In the genomic region with DNA sequence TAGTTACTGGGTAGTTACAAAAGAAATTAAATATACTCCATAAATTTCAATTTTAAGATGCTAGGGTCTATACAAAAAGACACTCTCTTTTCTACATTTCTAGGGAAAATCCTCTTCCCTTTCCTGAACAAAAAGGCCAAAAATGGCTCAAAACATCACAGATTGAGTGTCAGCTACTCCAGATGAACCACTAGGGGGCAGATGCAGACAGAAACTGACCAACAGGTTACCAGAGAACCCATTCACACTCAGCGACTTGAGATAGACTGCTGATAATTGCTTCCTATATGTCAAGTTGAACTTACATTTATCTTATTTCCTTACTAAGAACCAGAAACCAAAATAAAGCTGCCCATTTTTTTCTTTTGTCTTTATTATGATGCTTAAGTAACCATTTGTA, we compare ENCODE assay signal across 8 cellular contexts.
DNase-seq lines count a peak whose midpoint lies in the region; ATAC-seq and TF ChIP-seq lines count a peak whose summit lies in the region.

No MANE protein-coding gene starts in this region.

- no peaks in the 10 kb centered on the region for H3K36me3 ChIP-seq in heart right ventricle
- no peaks in the 10 kb centered on the region for H3K36me3 ChIP-seq in upper lobe of right lung
- no peaks in the 10 kb centered on the region for H3K36me3 ChIP-seq in gastrocnemius medialis

- H3K4me1 Mint-ChIP-seq in activated naive CD4-positive, alpha-beta T cell treated with anti-CD3 and anti-CD28 coated beads, Interleukin-2, amount 10 ng/mL, durations not matched to agents 7 days and 5 days = peaks cover 5% of the 10 kb centered on the region

- CTCF ChIA-PET in activated naive CD4-positive, alpha-beta T cell treated with anti-CD3 and anti-CD28 coated beads, Interleukin-2, amount 10 ng/mL, durations not matched to agents 7 days and 5 days (lab: Charles Lee) = interaction anchor here (0.7 to 1.0 kb wide), 2 partner anchors 11 to 406 kb away, joined by 3 read pairs; no protein-coding TSS in a partner anchor

- H3K9me3 ChIP-seq in heart right ventricle (peaks cover 0 to 5% (median 0%) of the 10 kb centered on the region in 11 donors), right cardiac atrium (ENCODE audit: control insufficient read depth, low read length) (no peaks in the 10 kb centered on the region), upper lobe of right lung (no peaks in the 10 kb centered on the region), gastrocnemius medialis (peaks cover 0 to 4% (median 0%) of the 10 kb centered on the region in 3 donors)

- no peak overlapping the region for H3K4me3 ChIP-seq in heart right ventricle
- no peak overlapping the region for H3K4me3 ChIP-seq in right cardiac atrium (ENCODE audit: low read length)
- H3K4me3 ChIP-seq in epithelial cell of proximal tubule (ENCODE audit: low read depth, low read length) = no peak overlapping the region
- no peak overlapping the region for H3K4me3 ChIP-seq in upper lobe of right lung
- H3K4me3 ChIP-seq in gastrocnemius medialis = no peak overlapping the region

- H3K27ac ChIP-seq in heart right ventricle = no peak overlapping the region
- H3K27ac ChIP-seq in right cardiac atrium (ENCODE audit: low read length) = no peak overlapping the region
- no peak overlapping the region for H3K27ac ChIP-seq in upper lobe of right lung
- H3K27ac ChIP-seq in gastrocnemius medialis = no peak overlapping the region

- 9 to 22% methylated on average over 1 of the region's 1 CpG for WGBS in heart right ventricle, 2 donors
- WGBS in right cardiac atrium = 6% methylated on average over 1 of the region's 1 CpG

- no peak overlapping the region for H3K4me3 Mint-ChIP-seq in activated naive CD4-positive, alpha-beta T cell treated with anti-CD3 and anti-CD28 coated beads, Interleukin-2, amount 10 ng/mL, durations not matched to agents 7 days and 5 days

- H3K27ac Mint-ChIP-seq in activated naive CD4-positive, alpha-beta T cell treated with anti-CD3 and anti-CD28 coated beads, Interleukin-2, amount 10 ng/mL, durations not matched to agents 7 days and 5 days = no peak overlapping the region

- peak in 7 of 9 donors; percentile 37 to 62 (median 48) for TF ChIP-seq CTCF in heart right ventricle (IDR thresholded peaks at IDR 0.05)
- TF ChIP-seq CTCF in epithelial cell of proximal tubule (conservative IDR thresholded peaks at IDR 0.05; ENCODE audit: low read depth, low read length) = peak; percentile 63
- TF ChIP-seq CTCF in upper lobe of right lung (IDR thresholded peaks at IDR 0.05) = peak; percentile 47
- peak in 2 of 5 experiments; percentile 39 to 49 for TF ChIP-seq CTCF in gastrocnemius medialis (IDR thresholded peaks at IDR 0.05 in 4 of 5, conservative IDR thresholded peaks at IDR 0.05 in 1 of 5)

- DNase-seq in heart right ventricle (no peak), right cardiac atrium (no peak), NCI-H748 (lab: John Stamatoyannopoulos, UW; ENCODE audit: unreplicated experiment) (peak; percentile 59), epithelial cell of proximal tubule (ENCODE audit: low read depth) (no peak), upper lobe of right lung (no peak), gastrocnemius medialis (no peak)
- DNase-seq in activated naive CD4-positive, alpha-beta T cell treated with anti-CD3 and anti-CD28 coated beads, Interleukin-2, amount 10 ng/mL, durations not matched to agents 7 days and 5 days = no peak

- intact Hi-C loops in heart right ventricle (cut with DNase I) = no loop called here
- intact Hi-C loops in right cardiac atrium (cut with DNase I) = no loop called here
- intact Hi-C loops in upper lobe of right lung (cut with DNase I) = no loop called here
- intact Hi-C loops in gastrocnemius medialis (cut with DNase I; ENCODE audit: low total_unique reads) = no loop called here

- in situ Hi-C loops in gastrocnemius medialis (cut with MboI; ENCODE audit: low sequenced_read_pairs in 4 of 4) = no loop called here

- no peaks in the 10 kb centered on the region for H3K27me3 Mint-ChIP-seq in activated naive CD4-positive, alpha-beta T cell treated with anti-CD3 and anti-CD28 coated beads, Interleukin-2, amount 10 ng/mL, durations not matched to agents 7 days and 5 days

- H3K36me3 Mint-ChIP-seq in activated naive CD4-positive, alpha-beta T cell treated with anti-CD3 and anti-CD28 coated beads, Interleukin-2, amount 10 ng/mL, durations not matched to agents 7 days and 5 days = no peaks in the 10 kb centered on the region

- ATAC-seq in heart right ventricle (no peak), right cardiac atrium (no peak), upper lobe of right lung (peak; percentile 46), gastrocnemius medialis (no peak), GM19351 (IDR thresholded peaks at IDR 0.05; ENCODE audit: unreplicated experiment) (no peak)

- TF ChIP-seq POLR2A in gastrocnemius medialis (IDR thresholded peaks at IDR 0.05) = no peak

- H3K27me3 ChIP-seq in heart right ventricle (peaks cover 0 to 37% (median 0%) of the 10 kb centered on the region in 7 donors), right cardiac atrium (ENCODE audit: control insufficient read depth, insufficient read depth) (no peaks in the 10 kb centered on the region), upper lobe of right lung (no peaks in the 10 kb centered on the region), gastrocnemius medialis (no peaks in the 10 kb centered on the region)

- H3K9me3 Mint-ChIP-seq in activated naive CD4-positive, alpha-beta T cell treated with anti-CD3 and anti-CD28 coated beads, Interleukin-2, amount 10 ng/mL, durations not matched to agents 7 days and 5 days = no peaks in the 10 kb centered on the region

- H3K4me1 ChIP-seq in heart right ventricle (no peaks in the 10 kb centered on the region), right cardiac atrium (ENCODE audit: control insufficient read depth, insufficient read depth, low read length) (no peaks in the 10 kb centered on the region), upper lobe of right lung (no peaks in the 10 kb centered on the region), gastrocnemius medialis (no peaks in the 10 kb centered on the region)
